ENCODE assay signal across 22 cellular contexts in the genomic region with DNA sequence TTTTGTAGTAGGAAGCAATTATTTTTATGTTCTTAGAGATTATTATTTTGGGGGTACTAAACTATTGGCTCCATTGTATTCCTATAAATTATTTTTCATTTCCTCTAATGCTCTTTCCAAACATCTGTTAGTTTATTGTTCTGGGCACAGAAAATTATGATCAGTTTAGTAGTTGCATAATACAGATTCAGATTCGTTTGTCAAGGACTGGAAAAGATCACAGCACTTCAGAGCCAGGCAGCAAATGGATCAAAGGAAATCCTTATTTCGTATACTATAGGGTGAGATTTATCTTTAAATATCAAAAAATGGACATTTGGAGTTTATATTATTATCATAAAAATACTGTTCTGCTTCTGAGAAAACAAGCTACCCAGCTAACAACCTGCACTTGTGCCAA.
DNase-seq lines count a peak whose midpoint lies in the region; ATAC-seq, FAIRE-seq and TF ChIP-seq lines count a peak whose summit lies in the region.
"Had no signal": no experiment of that assay in that cellular context is flagged by ENCODE, and none has a peak within 500 bp of the region (broad histone marks: within the 10 kb centered on the region; RNA-seq: fewer than 3 reads in every experiment).

No MANE protein-coding gene starts in this region.

- no peaks in the 10 kb centered on the region for H3K9me3 ChIP-seq in T-helper 17 cell (ENCODE audit: control insufficient read depth, low read length, poor library complexity, severe bottlenecking)

- H3K27me3 Mint-ChIP-seq in type B pancreatic cell: no peaks in the 10 kb centered on the region
- H3K27me3 Mint-ChIP-seq in T-helper 17 cell: no peaks in the 10 kb centered on the region
- H3K27me3 Mint-ChIP-seq: CD4-positive, CD25-positive, alpha-beta regulatory T cell had no signal

- intact Hi-C loops in sciatic nerve (cut with DNase I): no loop called here

- H3K27ac ChIP-seq in coronary artery: no peak overlapping the region
- H3K27ac ChIP-seq: BLaER1, C4-2B had no signal

- H3K36me3 Mint-ChIP-seq in type B pancreatic cell (no peaks in the 10 kb centered on the region), T-helper 17 cell (ENCODE audit: low read depth) (no peaks in the 10 kb centered on the region)
- H3K36me3 Mint-ChIP-seq: CD8-positive, alpha-beta T cell had no signal

- FAIRE-seq in endometrium (lab: Jason Lieb, UNC) (peak; percentile 83), D721Med (lab: Jason Lieb, UNC) (no peak)
- FAIRE-seq: GM12892 had no signal

- no peak overlapping the region for H3K4me3 ChIP-seq in fibroblast of mammary gland (ENCODE audit: control insufficient read depth, low read depth, low read length)
- H3K4me3 ChIP-seq in coronary artery: no peak overlapping the region
- H3K4me3 ChIP-seq: BLaER1, GM23338 had no signal

- H3K4me3 Mint-ChIP-seq in type B pancreatic cell (no peak overlapping the region), T-helper 17 cell (no peak overlapping the region)
- H3K4me3 Mint-ChIP-seq: B cell; CD4-positive, CD25-positive, alpha-beta regulatory T cell; CD8-positive, alpha-beta T cell; GM23338; H9 had no signal

- H3K27ac Mint-ChIP-seq in type B pancreatic cell (no peak overlapping the region), T-helper 17 cell (no peak overlapping the region)
- H3K27ac Mint-ChIP-seq: B cell; CD8-positive, alpha-beta T cell; GM23338; H9 had no signal

- H3K4me1 Mint-ChIP-seq in type B pancreatic cell (ENCODE audit: unreplicated experiment): no peaks in the 10 kb centered on the region
- peaks cover 4% of the 10 kb centered on the region for H3K4me1 Mint-ChIP-seq in T-helper 17 cell
- H3K4me1 Mint-ChIP-seq: B cell, GM23338 had no signal

- DNase-seq in GM04504 (ENCODE audit: low read depth): peak; percentile 17
- peak; percentile 18 for DNase-seq in fibroblast of mammary gland (ENCODE audit: low read depth)
- no peak for DNase-seq in sciatic nerve (ENCODE audit: low spot score)
- DNase-seq in type B pancreatic cell (ENCODE audit: extremely low spot score, unreplicated experiment): no peak
- no peak for DNase-seq in D721Med (ENCODE audit: insufficient read length, low spot score)
- DNase-seq in T-helper 17 cell: no peak
- DNase-seq in coronary artery (ENCODE audit: low spot score): no peak
- DNase-seq: Caco-2; CD4-positive, CD25-positive, alpha-beta regulatory T cell; CD8-positive, alpha-beta T cell; DMS 273 treated with DMSO at 0.1 percent for 48 hours; DMS79; EL; GDM1; H9 had no signal

- peak; percentile 45 for ATAC-seq in sciatic nerve
- ATAC-seq in T-helper 17 cell: no peak
- ATAC-seq: CD8-positive, alpha-beta T cell; GM23338; HCT116 had no signal

- TF ChIP-seq CTCF in fibroblast of mammary gland (conservative IDR thresholded peaks at IDR 0.05; ENCODE audit: control insufficient read depth, insufficient read depth, low read depth, low read length) (no peak), type B pancreatic cell (conservative IDR thresholded peaks at IDR 0.05) (no peak), D721Med (IDR thresholded peaks at IDR 0.05; ENCODE audit: insufficient read depth, missing control alignments) (no peak), coronary artery (IDR thresholded peaks at IDR 0.05) (no peak)

- peaks cover 22% of the 10 kb centered on the region for H3K9me3 Mint-ChIP-seq in type B pancreatic cell

Comparison
In these comparisons a context has a peak if more than half of its experiments do, and no peak if none do; other contexts are left out.
1. DNase-seq: peak in GM04504 (single experiment) and fibroblast of mammary gland (single experiment); none in sciatic nerve (single experiment), type B pancreatic cell (single experiment), D721Med (single experiment), T-helper 17 cell (0 of 3) and coronary artery (single experiment).